Comparison of ENCODE assay signal across 32 cellular contexts in the genomic region with DNA sequence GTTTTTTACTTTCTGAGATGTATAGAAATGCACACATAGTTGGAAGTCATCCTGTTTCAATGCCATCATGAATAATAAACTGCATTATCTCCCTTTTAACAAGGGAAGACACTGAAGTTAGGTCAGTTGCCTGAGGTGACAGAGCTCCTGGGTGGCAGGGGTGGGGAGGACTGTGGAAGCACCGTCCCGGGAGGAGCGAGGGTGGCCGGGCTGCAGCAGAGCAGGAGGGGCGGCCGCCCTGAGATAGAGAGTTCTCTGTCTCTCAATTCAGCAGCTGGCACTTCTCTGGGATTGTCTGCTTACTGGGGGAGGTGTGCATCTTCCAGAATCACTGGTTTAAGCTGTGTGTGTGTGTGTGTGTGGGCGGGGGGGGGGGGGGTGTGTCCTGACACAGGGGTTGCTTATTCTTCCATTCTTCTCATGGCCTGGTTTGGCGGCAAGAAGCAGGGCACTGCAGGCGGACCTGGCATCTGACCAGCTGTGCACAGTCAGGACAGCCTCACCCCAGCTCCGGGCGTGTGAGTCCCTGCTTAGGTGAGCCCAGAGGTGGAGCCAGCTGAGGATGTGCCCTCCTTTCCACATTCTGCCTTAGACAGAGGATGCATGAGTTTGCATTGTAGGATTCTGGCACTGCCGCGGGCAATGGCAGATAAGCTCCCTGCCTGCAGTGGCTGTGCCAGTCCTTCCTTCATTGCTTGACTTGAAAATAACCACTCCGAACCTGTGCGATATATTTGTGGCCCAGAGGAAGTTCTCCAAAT. TPM values are rescaled to one million over a fixed set of nuclear protein-coding genes. Genes with fewer than 3 reads are reported as not detected.
DNase-seq lines count a peak whose midpoint lies in the region; ATAC-seq and TF ChIP-seq lines count a peak whose summit lies in the region.
"Had no signal": no experiment of that assay in that cellular context is flagged by ENCODE, and none has a peak within 500 bp of the region (broad histone marks: within the 10 kb centered on the region; RNA-seq: fewer than 3 reads in every experiment).

No MANE protein-coding gene starts in this region.

- DNase-seq in activated CD8-positive, alpha-beta memory T cell treated with anti-CD3 and anti-CD28 coated beads, Interleukin-2, amount 10 ng/mL, durations not matched to agents 7 days and 5 days, result peak; percentile 25
- no peak for DNase-seq in activated CD8-positive, alpha-beta memory T cell treated with anti-CD3 and anti-CD28 coated beads, Interleukin-2, amount 50 U/mL, for 4 hours
- peak; percentile 63 for DNase-seq in MCF 10A (ENCODE audit: unreplicated experiment)
- no peak for DNase-seq in left cardiac atrium
- DNase-seq in NCI-H2029 treated with DMSO at 0.1 percent for 48 hours (lab: John Stamatoyannopoulos, UW), result no peak
- DNase-seq in NCI-H446 (lab: John Stamatoyannopoulos, UW), result no peak
- DNase-seq: activated CD4-positive, alpha-beta T cell treated with anti-CD3 and anti-CD28 coated beads for 36 hours; AML-193; amniotic stem cell; CD8-positive, alpha-beta T cell; EL; mesendoderm; NCI-H1436 treated with DMSO at 0.1 percent for 48 hours; NCI-H2107; NK-92 treated with Interleukin-12 subunit alpha and Interleukin-12 subunit beta, amount 100 ng/mL, for 24 hours; right lobe of liver; SHP77 treated with DMSO at 0.1 percent for 48 hours; spleen; stimulated activated CD4-positive, alpha-beta T cell treated with anti-CD3 and anti-CD28 coated beads, Interleukin-2, amount 100 ng/mL, for 24 hours; stimulated activated naive CD8-positive, alpha-beta T cell treated with anti-CD3 and anti-CD28 coated beads, Interleukin-15, Interleukin-2, amounts not matched to agents 100 U/mL and 50 U/mL, for 24 hours; testis had no signal

- H3K27me3 Mint-ChIP-seq in activated CD8-positive, alpha-beta memory T cell treated with anti-CD3 and anti-CD28 coated beads, Interleukin-2, amount 10 ng/mL, durations not matched to agents 7 days and 5 days, result peaks cover 36% of the 10 kb centered on the region
- H3K27me3 Mint-ChIP-seq in MCF 10A (ENCODE audit: insufficient read depth, unreplicated experiment), result peaks cover 28% of the 10 kb centered on the region
- H3K27me3 Mint-ChIP-seq: activated naive CD4-positive, alpha-beta T cell treated with anti-CD3 and anti-CD28 coated beads, Interleukin-2, amount 50 U/mL, for 24 hours; brain had no signal

- BruUV-seq in MCF 10A (replicated peaks; lab: Mats Ljungman, UMichigan), result no TSS peak

- H3K27ac Mint-ChIP-seq in activated CD8-positive, alpha-beta memory T cell treated with anti-CD3 and anti-CD28 coated beads, Interleukin-2, amount 10 ng/mL, durations not matched to agents 7 days and 5 days, result no peak overlapping the region
- H3K27ac Mint-ChIP-seq in MCF 10A (ENCODE audit: low read depth, unreplicated experiment), result no peak overlapping the region
- H3K27ac Mint-ChIP-seq: activated CD4-positive, alpha-beta T cell treated with anti-CD3 and anti-CD28 coated beads for 36 hours; activated naive CD4-positive, alpha-beta T cell treated with anti-CD3 and anti-CD28 coated beads, Interleukin-2, amount 50 U/mL, for 24 hours; CD8-positive, alpha-beta T cell; neural progenitor cell; T-helper 2 cell treated with Interferon-gamma antibody and Interleukin-4, amounts not matched to agents 5 μg/mL and 100 μg/mL, for 36 hours had no signal

- no peaks in the 10 kb centered on the region for H3K36me3 Mint-ChIP-seq in activated CD8-positive, alpha-beta memory T cell treated with anti-CD3 and anti-CD28 coated beads, Interleukin-2, amount 10 ng/mL, durations not matched to agents 7 days and 5 days
- no peaks in the 10 kb centered on the region for H3K36me3 Mint-ChIP-seq in MCF 10A (ENCODE audit: insufficient read depth, unreplicated experiment)
- H3K36me3 Mint-ChIP-seq: activated naive CD4-positive, alpha-beta T cell treated with anti-CD3 and anti-CD28 coated beads, Interleukin-2, amount 50 U/mL, for 24 hours; brain; CD8-positive, alpha-beta T cell; neural progenitor cell had no signal

- no peaks in the 10 kb centered on the region for H3K9me3 Mint-ChIP-seq in activated CD8-positive, alpha-beta memory T cell treated with anti-CD3 and anti-CD28 coated beads, Interleukin-2, amount 10 ng/mL, durations not matched to agents 7 days and 5 days (ENCODE audit: low read depth)
- H3K9me3 Mint-ChIP-seq in MCF 10A (ENCODE audit: unreplicated experiment), result no peaks in the 10 kb centered on the region
- H3K9me3 Mint-ChIP-seq: activated naive CD4-positive, alpha-beta T cell treated with anti-CD3 and anti-CD28 coated beads, Interleukin-2, amount 50 U/mL, for 24 hours; CD8-positive, alpha-beta T cell; neural progenitor cell; T-helper 2 cell treated with Interferon-gamma antibody and Interleukin-4, amounts not matched to agents 5 μg/mL and 100 μg/mL, for 36 hours had no signal

- POLR2A ChIA-PET in MCF 10A (lab: Yijun Ruan, JAX), result interaction anchor here (0.6 to 1.3 kb wide), 4 partner anchors 52 to 321 kb away, joined by 3 read pairs; no protein-coding TSS in a partner anchor

- CTCF ChIA-PET in activated CD8-positive, alpha-beta memory T cell treated with anti-CD3 and anti-CD28 coated beads, Interleukin-2, amount 10 ng/mL, durations not matched to agents 7 days and 5 days (lab: Charles Lee), result no interaction called here
- CTCF ChIA-PET in MCF 10A (lab: Yijun Ruan, JAX), result interaction anchor here (0.7 to 0.9 kb wide), 2 partner anchors 25 to 281 kb away, joined by 3 read pairs; no protein-coding TSS in a partner anchor

- intact Hi-C loops in MCF 10A (cut with micrococcal nuclease) (no loop called here), left cardiac atrium (cut with DNase I) (no loop called here)

- H3K4me1 Mint-ChIP-seq in activated CD8-positive, alpha-beta memory T cell treated with anti-CD3 and anti-CD28 coated beads, Interleukin-2, amount 10 ng/mL, durations not matched to agents 7 days and 5 days, result peaks cover 7% of the 10 kb centered on the region
- H3K4me1 Mint-ChIP-seq in MCF 10A (ENCODE audit: insufficient read depth, unreplicated experiment), result peaks cover 6% of the 10 kb centered on the region
- H3K4me1 Mint-ChIP-seq: activated naive CD4-positive, alpha-beta T cell treated with anti-CD3 and anti-CD28 coated beads, Interleukin-2, amount 50 U/mL, for 24 hours had no signal

- no peak for ATAC-seq in activated CD8-positive, alpha-beta memory T cell treated with anti-CD3 and anti-CD28 coated beads, Interleukin-2, amount 10 ng/mL, durations not matched to agents 7 days and 5 days
- ATAC-seq in left cardiac atrium, result peak; percentile 40 to 41
- ATAC-seq in GM18858 (IDR thresholded peaks at IDR 0.05; ENCODE audit: unreplicated experiment), result no peak
- ATAC-seq: activated CD4-positive, alpha-beta T cell treated with anti-CD3 and anti-CD28 coated beads for 36 hours; CD8-positive, alpha-beta T cell; GM12878; left lobe of liver; right lobe of liver; stimulated activated naive CD8-positive, alpha-beta T cell treated with anti-CD3 and anti-CD28 coated beads, Interleukin-15, Interleukin-2, amounts not matched to agents 100 U/mL and 50 U/mL, for 24 hours had no signal

- no peak for TF ChIP-seq CTCF in MCF 10A (IDR thresholded peaks at IDR 0.05; ENCODE audit: unreplicated experiment)

- H3K4me3 Mint-ChIP-seq in activated CD8-positive, alpha-beta memory T cell treated with anti-CD3 and anti-CD28 coated beads, Interleukin-2, amount 10 ng/mL, durations not matched to agents 7 days and 5 days, result no peak overlapping the region
- H3K4me3 Mint-ChIP-seq in MCF 10A (ENCODE audit: unreplicated experiment), result no peak overlapping the region
- H3K4me3 Mint-ChIP-seq: activated CD4-positive, alpha-beta T cell treated with anti-CD3 and anti-CD28 coated beads for 36 hours; activated naive CD4-positive, alpha-beta T cell treated with anti-CD3 and anti-CD28 coated beads, Interleukin-2, amount 50 U/mL, for 24 hours; brain; CD8-positive, alpha-beta T cell; neural progenitor cell; T-helper 2 cell treated with Interferon-gamma antibody and Interleukin-4, amounts not matched to agents 5 μg/mL and 100 μg/mL, for 36 hours had no signal

RNA-seq across cellular contexts. Expression of a gene that starts 40.4 kb away (rescaled TPM):
- total RNA-seq in activated CD8-positive, alpha-beta memory T cell treated with anti-CD3 and anti-CD28 coated beads, Interleukin-2, amount 10 ng/mL, durations not matched to agents 7 days and 5 days, result not detected
- not detected in 2 replicates for total RNA-seq in MCF 10A (2022)
- under 1 TPM in 1 of 2 donors, not detected in 1; 0.50 TPM for total RNA-seq in left cardiac atrium
- total RNA-seq: A673; activated CD4-positive, alpha-beta T cell treated with anti-CD3 and anti-CD28 coated beads for 36 hours; CD8-positive, alpha-beta T cell; LHCN-M2; myocyte; NCI-H460; spleen had no signal

Comparison
In these comparisons a context has a peak if more than half of its experiments do, and no peak if none do; other contexts are left out.
1. DNase-seq: peak in activated CD8-positive, alpha-beta memory T cell treated with anti-CD3 and anti-CD28 coated beads, Interleukin-2, amount 10 ng/mL, durations not matched to agents 7 days and 5 days (single experiment) and MCF 10A (single experiment); none in activated CD8-positive, alpha-beta memory T cell treated with anti-CD3 and anti-CD28 coated beads, Interleukin-2, amount 50 U/mL, for 4 hours (single experiment), left cardiac atrium (single experiment), NCI-H2029 treated with DMSO at 0.1 percent for 48 hours (single experiment) and NCI-H446 (0 of 2).
2. ATAC-seq: peak in left cardiac atrium (2 of 2); none in activated CD8-positive, alpha-beta memory T cell treated with anti-CD3 and anti-CD28 coated beads, Interleukin-2, amount 10 ng/mL, durations not matched to agents 7 days and 5 days (single experiment) and GM18858 (single experiment).